ENCODE assay signal across 21 cellular contexts in the genomic region with DNA sequence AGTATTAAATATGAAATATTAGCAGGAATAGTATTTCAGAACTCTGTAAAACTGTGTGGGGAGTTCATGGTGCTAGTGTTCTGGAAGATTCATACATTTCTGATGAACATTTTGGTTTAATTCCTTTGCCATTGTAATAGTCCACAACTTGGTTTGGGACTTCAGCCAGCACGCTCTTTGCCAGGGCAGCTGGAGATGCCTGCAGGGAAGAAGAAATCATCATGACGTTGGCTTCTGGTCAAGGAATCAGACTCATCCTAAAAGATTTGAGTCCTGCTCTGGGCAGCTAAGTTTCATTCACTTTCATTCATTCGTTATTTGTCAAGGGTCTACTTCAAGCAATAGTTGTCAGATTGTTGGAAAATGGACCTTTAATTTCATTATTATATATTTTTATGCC. TPM values are rescaled to one million over a fixed set of nuclear protein-coding genes. Genes with fewer than 3 reads are reported as not detected.
DNase-seq lines count a peak whose midpoint lies in the region; ATAC-seq and TF ChIP-seq lines count a peak whose summit lies in the region.
"Had no signal": no experiment of that assay in that cellular context is flagged by ENCODE, and none has a peak within 500 bp of the region (broad histone marks: within the 10 kb centered on the region; RNA-seq: fewer than 3 reads in every experiment).

No MANE protein-coding gene starts in this region.

- H3K27ac Mint-ChIP-seq in progenitor cell of endocrine pancreas: no peak overlapping the region
- H3K27ac Mint-ChIP-seq: activated naive CD8-positive, alpha-beta T cell; natural killer cell; T-helper 17 cell had no signal

- H3K4me3 Mint-ChIP-seq in progenitor cell of endocrine pancreas (ENCODE audit: low read depth): no peak overlapping the region
- H3K4me3 Mint-ChIP-seq: activated naive CD8-positive, alpha-beta T cell; natural killer cell; T-helper 17 cell had no signal

- no peaks in the 10 kb centered on the region for H3K4me1 Mint-ChIP-seq in progenitor cell of endocrine pancreas (ENCODE audit: low read depth)
- H3K4me1 Mint-ChIP-seq: natural killer cell, T-helper 17 cell had no signal

- TF ChIP-seq CTCF in progenitor cell of endocrine pancreas (IDR thresholded peaks at IDR 0.05; ENCODE audit: unreplicated experiment): no peak

- peaks cover 4% of the 10 kb centered on the region for H3K27me3 Mint-ChIP-seq in progenitor cell of endocrine pancreas

- no peak for ATAC-seq in HG03095 (IDR thresholded peaks at IDR 0.05; ENCODE audit: unreplicated experiment)
- ATAC-seq: activated CD4-positive, CD25-positive, alpha-beta regulatory T cell treated with anti-CD3 and anti-CD28 coated beads, Interleukin-2, amount 50 U/mL, for 24 hours; natural killer cell; T-helper 17 cell had no signal

- DNase-seq in G401 (ENCODE audit: low spot score): peak; percentile 3
- peak; percentile 66 for DNase-seq in NCI-H446 treated with DMSO at 0.1 percent for 48 hours (lab: John Stamatoyannopoulos, UW)
- DNase-seq in epidermal melanocyte (ENCODE audit: insufficient read length, low spot score): peak; percentile 43
- peak; percentile 30 for DNase-seq in skeletal muscle cell (ENCODE audit: low read depth)
- no peak for DNase-seq in progenitor cell of endocrine pancreas (ENCODE audit: low spot score, unreplicated experiment)
- DNase-seq in T-helper 2 cell: no peak
- DNase-seq: activated CD8-positive, alpha-beta memory T cell treated with anti-CD3 and anti-CD28 coated beads for 24 hours; Caco-2; dorsolateral prefrontal cortex; GDM1; kidney; natural killer cell; NCI-H1417 treated with DMSO at 0.1 percent for 48 hours; NCI-H345; SHP77; small intestine; stimulated activated CD4-positive, alpha-beta T cell treated with anti-CD3 and anti-CD28 coated beads, Interleukin-4, amount 100 ng/mL, for 1 hour; T-helper 17 cell had no signal

- in situ Hi-C loops in G401 (cut with HindIII; ENCODE audit: low sequenced_read_pairs): no loop called here

- H3K4me3 ChIP-seq in skeletal muscle cell (ENCODE audit: low read depth, low read length): no peak overlapping the region
- H3K4me3 ChIP-seq: dorsolateral prefrontal cortex had no signal

- no peaks in the 10 kb centered on the region for H3K36me3 Mint-ChIP-seq in progenitor cell of endocrine pancreas (ENCODE audit: insufficient read depth)
- H3K36me3 Mint-ChIP-seq: activated naive CD8-positive, alpha-beta T cell; natural killer cell had no signal

- no peaks in the 10 kb centered on the region for H3K9me3 Mint-ChIP-seq in progenitor cell of endocrine pancreas (ENCODE audit: low read depth)
- H3K9me3 Mint-ChIP-seq: natural killer cell had no signal

RNA-seq across cellular contexts. Expression of a gene that starts 32.4 kb away (rescaled TPM):
- total RNA-seq in G401 (2014; rRNA removed; shearing (Covaris generic)): 230 and 293 TPM in 2 replicates
- total RNA-seq in progenitor cell of endocrine pancreas: 83.8 and 90.4 TPM in 2 replicates

Comparison
In these comparisons a context has a peak if more than half of its experiments do, and no peak if none do; other contexts are left out.
1. DNase-seq: peak in G401 (single experiment), NCI-H446 treated with DMSO at 0.1 percent for 48 hours (single experiment), epidermal melanocyte (single experiment) and skeletal muscle cell (single experiment); none in progenitor cell of endocrine pancreas (single experiment) and T-helper 2 cell (0 of 5).